24 cellular contexts compared by ENCODE assay signal in the genomic region with DNA sequence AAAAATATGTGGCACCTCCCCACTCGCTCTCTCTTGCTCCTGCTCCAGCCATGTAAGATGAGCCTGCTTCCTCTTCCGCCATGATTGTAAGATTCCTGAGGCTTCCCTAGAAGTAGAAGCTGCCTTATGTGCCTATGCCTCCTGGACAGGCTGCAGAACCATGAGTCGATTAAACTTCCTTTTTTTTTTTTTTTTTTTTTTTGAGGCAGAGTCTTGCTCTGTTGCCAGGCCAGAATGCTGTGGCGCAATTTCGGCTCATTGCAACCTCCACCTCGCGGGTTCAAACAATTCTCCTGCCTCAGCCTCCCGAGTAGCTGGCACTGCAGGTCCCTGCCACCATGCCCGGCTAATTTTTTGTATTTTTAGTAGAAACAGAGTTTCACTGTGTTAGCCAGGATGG.
"Had no signal": no experiment of that assay in that cellular context is flagged by ENCODE, and none has a peak within 500 bp of the region (broad histone marks: within the 10 kb centered on the region; RNA-seq: fewer than 3 reads in every experiment).

No MANE protein-coding gene starts in this region.

- H3K4me2 ChIP-seq: PC-9 had no signal

- ATAC-seq: Right ventricle myocardium inferior, SK-N-SH treated with all-trans-retinoic acid at 6 μM for 48 hours, T-helper 17 cell had no signal

- H3K27ac ChIP-seq: PC-9, Peyer's patch, SJCRH30 had no signal

- H3K9me3 ChIP-seq: MG63, Peyer's patch, SJCRH30 had no signal

- DNase-seq: Karpas-422, KBM-7, MG63, NCI-H1092 treated with DMSO at 0.1 percent for 48 hours, NCI-H1436, NCI-H187, NCI-H2029, NCI-H2081 treated with DMSO at 0.1 percent for 48 hours, NCI-H2171, NCI-H226, NCI-H446, NCI-H510A, NCI-H524 treated with DMSO at 0.1 percent for 48 hours, NCI-H69, NCI-H774, PC-9, Peyer's patch, SHP77 treated with DMSO at 0.1 percent for 48 hours, SJCRH30, T-helper 1 cell, T-helper 17 cell had no signal

- H3K27me3 ChIP-seq: MG63, Peyer's patch, SJCRH30 had no signal

- H3K4me3 ChIP-seq: MG63, PC-9, Peyer's patch, SJCRH30 had no signal

- H3K4me1 ChIP-seq: Peyer's patch, SJCRH30 had no signal

- H2AFZ ChIP-seq: PC-9 had no signal

- H3K36me3 ChIP-seq: MG63, Peyer's patch, SJCRH30 had no signal

- FAIRE-seq: HTR-8/SVneo had no signal
